Comparison of ENCODE assay signal across 1 cellular context in genomic region chr3:10173095-10173925, GRCh38.
TF ChIP-seq lines count a peak whose summit lies in the region.

No MANE protein-coding gene starts in this region.

TF ChIP-seq in K562, 482 proteins besides CTCF, POLR2A, EP300 and RAD21 (continued from another document and continues in another):
- TF ChIP-seq ZNF318 (IDR thresholded peaks at IDR 0.05; ENCODE audit: borderline replicate concordance in 1 of 2, low read depth in 1 of 2) (no peak), TSC22D4 (tag; IDR thresholded peaks at IDR 0.05) (no peak), ZNF3 (CRISPR knock-in tag; IDR thresholded peaks at IDR 0.05) (no peak), CLOCK (CRISPR knock-in tag; IDR thresholded peaks at IDR 0.05; ENCODE audit: borderline replicate concordance) (no peak), CTBP1 (IDR thresholded peaks at IDR 0.05; ENCODE audit: borderline replicate concordance) (peak; percentile 41), NR0B1 (IDR thresholded peaks at IDR 0.05; ENCODE audit: partially characterized antibody) (no peak), STAT5A (IDR thresholded peaks at IDR 0.05; ENCODE audit: borderline replicate concordance, low read length) (no peak), FOSL1 (tag; conservative IDR thresholded peaks at IDR 0.05) (peak; percentile 95), ARHGAP35 (IDR thresholded peaks at IDR 0.05; ENCODE audit: partially characterized antibody) (no peak), CBX2 (IDR thresholded peaks at IDR 0.05; ENCODE audit: insufficient read depth, low read length, poor library complexity, severe bottlenecking) (no peak), HNRNPUL1 (IDR thresholded peaks at IDR 0.05; ENCODE audit: low read length) (no peak), POLR2AphosphoS5 (IDR thresholded peaks at IDR 0.05; ENCODE audit: control insufficient read depth, insufficient read depth, low read depth, low read length) (no peak), HDAC2 (IDR thresholded peaks at IDR 0.05) (peak; percentile 72; the same call in 1 of the 2 replicates), MTA1 (IDR thresholded peaks at IDR 0.05; ENCODE audit: borderline replicate concordance) (no peak; the same call in 1 of the 2 replicates), ZFP1 (CRISPR knock-in tag; IDR thresholded peaks at IDR 0.05) (no peak), GATA2 (CRISPR knock-in tag; IDR thresholded peaks at IDR 0.05) (peak; percentile 69), SMARCA4 (IDR thresholded peaks at IDR 0.05) (peak; percentile 86), TOE1 (IDR thresholded peaks at IDR 0.05; ENCODE audit: borderline replicate concordance) (no peak), TOE1 (CRISPR knock-in tag; IDR thresholded peaks at IDR 0.05; ENCODE audit: borderline replicate concordance, low read depth) (no peak), DPF2 (IDR thresholded peaks at IDR 0.05) (peak; percentile 92), ETS2 (tag; IDR thresholded peaks at IDR 0.05; ENCODE audit: borderline replicate concordance, poor library complexity, severe bottlenecking) (no peak), SMARCC2 (IDR thresholded peaks at IDR 0.05; ENCODE audit: low read depth) (peak; percentile 74; the same call in 1 of the 2 replicates), HLTF (IDR thresholded peaks at IDR 0.05) (no peak), GTF2E2 (tag; IDR thresholded peaks at IDR 0.05) (no peak), DDX20 (tag; IDR thresholded peaks at IDR 0.05; ENCODE audit: low read depth) (no peak), POLR2H (tag; IDR thresholded peaks at IDR 0.05; ENCODE audit: low read depth) (no peak), PML (IDR thresholded peaks at IDR 0.05; ENCODE audit: low read length) (no peak), RBM25 (IDR thresholded peaks at IDR 0.05; ENCODE audit: low read depth, low read length, severe bottlenecking) (peak; percentile 88), RCOR1 (IDR thresholded peaks at IDR 0.05; ENCODE audit: borderline replicate concordance in 1 of 2, low read depth in 2 of 2, low read length in 2 of 2) (0 out of 4 replicates have a peak, but pooled peaks of 1 of the 2 experiments have one; percentile 34), CREM (IDR thresholded peaks at IDR 0.05; ENCODE audit: low read depth) (no peak), ATF4 (CRISPR knock-in tag; IDR thresholded peaks at IDR 0.05) (no peak), BCOR (IDR thresholded peaks at IDR 0.05) (peak; percentile 98), CHD1 (IDR thresholded peaks at IDR 0.05; ENCODE audit: low read length) (no peak), CBX3 (IDR thresholded peaks at IDR 0.05; ENCODE audit: borderline replicate concordance in 1 of 2, low read length in 2 of 2) (peak in 1 of 2 experiments; percentile 62; a peak in 1 of 3 replicates), ZNF699 (CRISPR knock-in tag; IDR thresholded peaks at IDR 0.05; ENCODE audit: insufficient replicate concordance) (no peak), PCBP2 (IDR thresholded peaks at IDR 0.05; ENCODE audit: low read depth, low read length, poor library complexity, severe bottlenecking) (no peak), FOS (IDR thresholded peaks at IDR 0.05; ENCODE audit: extremely low read depth, insufficient read length) (peak; percentile 69), CEBPB (tag; IDR thresholded peaks at IDR 0.05) (no peak), TBP (optimal IDR thresholded peaks at IDR 0.05; ENCODE audit: low read depth, low read length) (no peak)
- TF ChIP-seq, protein P1, sequence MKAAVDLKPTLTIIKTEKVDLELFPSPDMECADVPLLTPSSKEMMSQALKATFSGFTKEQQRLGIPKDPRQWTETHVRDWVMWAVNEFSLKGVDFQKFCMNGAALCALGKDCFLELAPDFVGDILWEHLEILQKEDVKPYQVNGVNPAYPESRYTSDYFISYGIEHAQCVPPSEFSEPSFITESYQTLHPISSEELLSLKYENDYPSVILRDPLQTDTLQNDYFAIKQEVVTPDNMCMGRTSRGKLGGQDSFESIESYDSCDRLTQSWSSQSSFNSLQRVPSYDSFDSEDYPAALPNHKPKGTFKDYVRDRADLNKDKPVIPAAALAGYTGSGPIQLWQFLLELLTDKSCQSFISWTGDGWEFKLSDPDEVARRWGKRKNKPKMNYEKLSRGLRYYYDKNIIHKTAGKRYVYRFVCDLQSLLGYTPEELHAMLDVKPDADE (conservative IDR thresholded peaks at IDR 0.05; ENCODE audit: control insufficient read depth, low read depth, low read length), result no peak
- TF ChIP-seq, protein P2, sequence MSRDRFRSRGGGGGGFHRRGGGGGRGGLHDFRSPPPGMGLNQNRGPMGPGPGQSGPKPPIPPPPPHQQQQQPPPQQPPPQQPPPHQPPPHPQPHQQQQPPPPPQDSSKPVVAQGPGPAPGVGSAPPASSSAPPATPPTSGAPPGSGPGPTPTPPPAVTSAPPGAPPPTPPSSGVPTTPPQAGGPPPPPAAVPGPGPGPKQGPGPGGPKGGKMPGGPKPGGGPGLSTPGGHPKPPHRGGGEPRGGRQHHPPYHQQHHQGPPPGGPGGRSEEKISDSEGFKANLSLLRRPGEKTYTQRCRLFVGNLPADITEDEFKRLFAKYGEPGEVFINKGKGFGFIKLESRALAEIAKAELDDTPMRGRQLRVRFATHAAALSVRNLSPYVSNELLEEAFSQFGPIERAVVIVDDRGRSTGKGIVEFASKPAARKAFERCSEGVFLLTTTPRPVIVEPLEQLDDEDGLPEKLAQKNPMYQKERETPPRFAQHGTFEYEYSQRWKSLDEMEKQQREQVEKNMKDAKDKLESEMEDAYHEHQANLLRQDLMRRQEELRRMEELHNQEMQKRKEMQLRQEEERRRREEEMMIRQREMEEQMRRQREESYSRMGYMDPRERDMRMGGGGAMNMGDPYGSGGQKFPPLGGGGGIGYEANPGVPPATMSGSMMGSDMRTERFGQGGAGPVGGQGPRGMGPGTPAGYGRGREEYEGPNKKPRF (IDR thresholded peaks at IDR 0.05; ENCODE audit: low read depth, low read length), result no peak
- TF ChIP-seq, protein P3, sequence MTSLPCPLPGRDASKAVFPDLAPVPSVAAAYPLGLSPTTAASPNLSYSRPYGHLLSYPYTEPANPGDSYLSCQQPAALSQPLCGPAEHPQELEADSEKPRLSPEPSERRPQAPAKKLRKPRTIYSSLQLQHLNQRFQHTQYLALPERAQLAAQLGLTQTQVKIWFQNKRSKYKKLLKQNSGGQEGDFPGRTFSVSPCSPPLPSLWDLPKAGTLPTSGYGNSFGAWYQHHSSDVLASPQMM (CRISPR knock-in tag; IDR thresholded peaks at IDR 0.05), result no peak
- TF ChIP-seq, protein P4, sequence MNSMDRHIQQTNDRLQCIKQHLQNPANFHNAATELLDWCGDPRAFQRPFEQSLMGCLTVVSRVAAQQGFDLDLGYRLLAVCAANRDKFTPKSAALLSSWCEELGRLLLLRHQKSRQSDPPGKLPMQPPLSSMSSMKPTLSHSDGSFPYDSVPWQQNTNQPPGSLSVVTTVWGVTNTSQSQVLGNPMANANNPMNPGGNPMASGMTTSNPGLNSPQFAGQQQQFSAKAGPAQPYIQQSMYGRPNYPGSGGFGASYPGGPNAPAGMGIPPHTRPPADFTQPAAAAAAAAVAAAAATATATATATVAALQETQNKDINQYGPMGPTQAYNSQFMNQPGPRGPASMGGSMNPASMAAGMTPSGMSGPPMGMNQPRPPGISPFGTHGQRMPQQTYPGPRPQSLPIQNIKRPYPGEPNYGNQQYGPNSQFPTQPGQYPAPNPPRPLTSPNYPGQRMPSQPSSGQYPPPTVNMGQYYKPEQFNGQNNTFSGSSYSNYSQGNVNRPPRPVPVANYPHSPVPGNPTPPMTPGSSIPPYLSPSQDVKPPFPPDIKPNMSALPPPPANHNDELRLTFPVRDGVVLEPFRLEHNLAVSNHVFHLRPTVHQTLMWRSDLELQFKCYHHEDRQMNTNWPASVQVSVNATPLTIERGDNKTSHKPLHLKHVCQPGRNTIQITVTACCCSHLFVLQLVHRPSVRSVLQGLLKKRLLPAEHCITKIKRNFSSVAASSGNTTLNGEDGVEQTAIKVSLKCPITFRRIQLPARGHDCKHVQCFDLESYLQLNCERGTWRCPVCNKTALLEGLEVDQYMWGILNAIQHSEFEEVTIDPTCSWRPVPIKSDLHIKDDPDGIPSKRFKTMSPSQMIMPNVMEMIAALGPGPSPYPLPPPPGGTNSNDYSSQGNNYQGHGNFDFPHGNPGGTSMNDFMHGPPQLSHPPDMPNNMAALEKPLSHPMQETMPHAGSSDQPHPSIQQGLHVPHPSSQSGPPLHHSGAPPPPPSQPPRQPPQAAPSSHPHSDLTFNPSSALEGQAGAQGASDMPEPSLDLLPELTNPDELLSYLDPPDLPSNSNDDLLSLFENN (IDR thresholded peaks at IDR 0.05; ENCODE audit: low read depth in 2 of 2, low read length in 2 of 2), result no peak
